Comparison of ENCODE assay signal across 8 cellular contexts in genomic region chr9:39463696-39464095, GRCh38.
DNase-seq lines count a peak whose midpoint lies in the region; ATAC-seq and TF ChIP-seq lines count a peak whose summit lies in the region.
"Not testable (repeated sequence)": the region's sequence is repeated elsewhere in the genome, so short reads cannot be mapped to it uniquely, and the experiment has no call there.

No MANE protein-coding gene starts in this region.

- CTCF ChIA-PET in MCF 10A (lab: Yijun Ruan, JAX) = not testable (repeated sequence)

- POLR2A ChIA-PET in MCF 10A (lab: Yijun Ruan, JAX) = not testable (repeated sequence)

- H3K4me1 Mint-ChIP-seq in MCF 10A (ENCODE audit: insufficient read depth, unreplicated experiment); neural crest cell: not testable (repeated sequence)

- in situ Hi-C loops in transverse colon (cut with MboI; ENCODE audit: low pct_ligation_motif_present in 1 of 4, low pct_unique_long_range_greater_than_20kb in 1 of 4, low sequenced_read_pairs in 3 of 4) = not testable (repeated sequence)

- H3K4me3 Mint-ChIP-seq in MCF 10A (ENCODE audit: unreplicated experiment) = peak overlapping the region; percentile 89
- peak overlapping the region; percentile 70 for H3K4me3 Mint-ChIP-seq in neural crest cell

- H3K9me3 Mint-ChIP-seq in MCF 10A (ENCODE audit: unreplicated experiment); neural crest cell: not testable (repeated sequence)

- intact Hi-C loops in MCF 10A (cut with micrococcal nuclease); left ventricle myocardium superior (cut with micrococcal nuclease); transverse colon (cut with DNase I; ENCODE audit: low total_unique reads): not testable (repeated sequence)

- H3K4me3 ChIP-seq in GM12865 (ENCODE audit: low read depth, low read length) = peak overlapping the region; percentile 54
- peak overlapping the region in 3 of 4 donors; percentile 44 to 60 (median 47) for H3K4me3 ChIP-seq in transverse colon

- H3K27me3 Mint-ChIP-seq in MCF 10A (ENCODE audit: insufficient read depth, unreplicated experiment); neural crest cell (ENCODE audit: low read depth): not testable (repeated sequence)

- BruUV-seq in MCF 10A (replicated peaks; lab: Mats Ljungman, UMichigan) = TSS peak; percentile 56

- 1% methylated on average over 5 of the region's 8 CpGs; no CpG with 5 or more reads in 1 of the 2 donors for WGBS in transverse colon (ENCODE audit: low coverage in 1 of 2), 2 donors

- H3K27ac Mint-ChIP-seq in MCF 10A (ENCODE audit: low read depth, unreplicated experiment) = peak overlapping the region; percentile 97
- not testable (repeated sequence) for H3K27ac Mint-ChIP-seq in neural crest cell (ENCODE audit: unreplicated experiment)

- not testable (repeated sequence) for TF ChIP-seq POLR2A in transverse colon (IDR thresholded peaks at IDR 0.05)

- H3K36me3 ChIP-seq in transverse colon = not testable (repeated sequence)

- TF ChIP-seq EP300 in transverse colon (IDR thresholded peaks at IDR 0.05; ENCODE audit: low read depth) = not testable (repeated sequence)

- not testable (repeated sequence) for H3K4me1 ChIP-seq in transverse colon

- not testable (repeated sequence) for H3K9me3 ChIP-seq in transverse colon

- peak; percentile 34 for ATAC-seq in GM21825 (IDR thresholded peaks at IDR 0.05; ENCODE audit: unreplicated experiment)
- peak; percentile 25 for ATAC-seq in HG03565 (IDR thresholded peaks at IDR 0.05; ENCODE audit: unreplicated experiment)
- peak; percentile 8 for ATAC-seq in SK-N-SH treated with all-trans-retinoic acid at 6 μM for 48 hours
- ATAC-seq in left ventricle myocardium superior = peak; percentile 43

- H3K36me3 Mint-ChIP-seq in MCF 10A (ENCODE audit: insufficient read depth, unreplicated experiment); neural crest cell (ENCODE audit: low read depth): not testable (repeated sequence)

- TF ChIP-seq CTCF in GM12865 (IDR thresholded peaks at IDR 0.05; ENCODE audit: insufficient read depth, low read depth, low read length, missing control alignments); MCF 10A (IDR thresholded peaks at IDR 0.05; ENCODE audit: unreplicated experiment); neural crest cell (conservative IDR thresholded peaks at IDR 0.05); transverse colon (IDR thresholded peaks at IDR 0.05): not testable (repeated sequence)

- H3K27ac ChIP-seq in transverse colon = peak overlapping the region in 3 of 4 donors; percentile 69 to 78 (median 77)

- not testable (repeated sequence) for H3K27me3 ChIP-seq in transverse colon

- DNase-seq in GM12865 (ENCODE audit: low read depth) (peak; percentile 28), MCF 10A (ENCODE audit: unreplicated experiment) (peak; percentile 22), transverse colon (peak; percentile 7)
- not testable (repeated sequence) for DNase-seq in left ventricle myocardium superior; neural crest cell (ENCODE audit: low read depth, low spot score)
